Comparison of ENCODE assay signal across 7 cellular contexts in the genomic region with DNA sequence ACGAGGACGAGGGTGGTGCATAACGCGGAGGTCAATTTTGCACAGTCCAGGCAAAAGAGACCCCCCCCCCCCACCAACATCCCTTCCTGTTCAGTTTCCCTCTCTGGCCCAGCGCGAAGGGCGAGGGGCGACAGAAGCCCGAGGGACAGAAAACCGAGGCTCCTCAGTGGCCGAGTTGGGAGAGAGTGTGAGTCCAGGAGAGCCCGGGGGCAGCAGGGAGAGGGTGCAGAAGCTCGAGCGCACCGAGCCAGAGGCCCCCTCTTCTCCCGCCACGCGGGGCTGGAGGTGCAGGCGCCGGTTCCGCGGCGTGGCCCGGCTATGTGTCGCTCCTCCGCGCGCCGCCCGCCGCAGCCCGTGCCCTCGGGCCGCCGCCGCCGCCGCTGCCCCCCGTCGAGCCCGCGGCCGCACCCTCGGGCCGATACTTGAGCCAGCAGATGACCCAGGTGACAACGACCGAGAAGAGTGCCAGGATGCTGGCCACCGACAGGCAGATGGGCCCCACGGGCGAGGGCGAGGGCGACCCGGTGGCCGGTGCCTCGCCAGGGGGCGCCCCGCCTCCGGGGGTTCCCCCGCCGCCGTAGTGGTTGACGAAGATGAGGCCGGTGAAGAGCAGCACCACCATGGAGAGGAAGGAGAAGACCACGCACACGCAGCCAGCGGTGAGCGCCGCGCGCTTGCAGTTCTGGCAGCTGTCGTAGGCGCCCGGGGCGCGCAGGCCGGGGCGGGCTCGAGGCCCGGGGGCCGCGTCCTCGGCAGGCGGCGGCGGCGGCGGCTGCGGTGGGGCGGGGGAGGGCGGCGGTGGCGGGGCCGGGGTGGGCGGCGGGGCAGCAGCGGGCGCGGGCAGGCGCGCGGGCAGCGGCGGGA. TPM values are rescaled to one million over a fixed set of nuclear protein-coding genes. Genes with fewer than 3 reads are reported as not detected.
DNase-seq lines count a peak whose midpoint lies in the region; ATAC-seq and TF ChIP-seq lines count a peak whose summit lies in the region.

No MANE protein-coding gene starts in this region.

- H3K9me3 ChIP-seq in SJCRH30 (replicated peaks) = no peaks in the 10 kb centered on the region
- no peaks in the 10 kb centered on the region for H3K9me3 ChIP-seq in muscle layer of colon (ENCODE audit: low read length)

- H3K27ac Mint-ChIP-seq in effector memory CD8-positive, alpha-beta T cell = no peak overlapping the region

- peaks cover 4 to 6% of the 10 kb centered on the region in 2 donors for H3K4me1 Mint-ChIP-seq in effector memory CD8-positive, alpha-beta T cell (ENCODE audit: low read depth in 2 of 2)

- peaks cover 29 to 62% of the 10 kb centered on the region in 2 donors for H3K27me3 Mint-ChIP-seq in effector memory CD8-positive, alpha-beta T cell

- peaks cover 36% of the 10 kb centered on the region for H3K4me1 ChIP-seq in SJCRH30
- peaks cover 9% of the 10 kb centered on the region for H3K4me1 ChIP-seq in muscle layer of colon (ENCODE audit: insufficient read depth, low read length)

- peak; percentile 49 for TF ChIP-seq CTCF in GM12864 (IDR thresholded peaks at IDR 0.05; ENCODE audit: low read depth, low read length, missing control alignments)

- no peaks in the 10 kb centered on the region for H3K27me3 ChIP-seq in SJCRH30
- H3K27me3 ChIP-seq in muscle layer of colon (ENCODE audit: control insufficient read depth in 1 of 2, insufficient read depth in 2 of 2, low read length in 2 of 2) = peaks cover 0 to 5% of the 10 kb centered on the region in 2 donors

- H3K27ac ChIP-seq in SJCRH30 = peak overlapping the region; percentile 70
- peak overlapping the region; percentile 16 for H3K27ac ChIP-seq in muscle layer of colon (ENCODE audit: low read depth, low read length)

- no peaks in the 10 kb centered on the region for H3K9me3 Mint-ChIP-seq in effector memory CD8-positive, alpha-beta T cell

- DNase-seq in GM12864 (ENCODE audit: low read depth) = peak; percentile 33
- peak; percentile 41 for DNase-seq in HT-29 (ENCODE audit: low spot score)
- DNase-seq in SJCRH30 = peak; percentile 93 to 96
- DNase-seq in effector memory CD8-positive, alpha-beta T cell = no peak
- no peak for DNase-seq in NCI-H187 (lab: John Stamatoyannopoulos, UW)

- H3K36me3 Mint-ChIP-seq in effector memory CD8-positive, alpha-beta T cell (ENCODE audit: insufficient read depth) = peaks cover 3% of the 10 kb centered on the region

- H3K9ac ChIP-seq in muscle layer of colon (ENCODE audit: low read length) = no peak overlapping the region

- peak overlapping the region; percentile 73 to 78 for H3K4me3 Mint-ChIP-seq in effector memory CD8-positive, alpha-beta T cell

- H3K4me3 ChIP-seq in GM12864 (ENCODE audit: low read depth, low read length) = peak overlapping the region; percentile 86
- H3K4me3 ChIP-seq in SJCRH30 = peak overlapping the region; percentile 89
- H3K4me3 ChIP-seq in muscle layer of colon (ENCODE audit: low read depth in 1 of 2, low read length in 2 of 2) = peak overlapping the region; percentile 53 to 80

- peak; percentile 47 for ATAC-seq in GM21447 (IDR thresholded peaks at IDR 0.05; ENCODE audit: unreplicated experiment)
- ATAC-seq in effector memory CD8-positive, alpha-beta T cell (replicated peaks) = peak; percentile 66

- H3K36me3 ChIP-seq in SJCRH30 (no peaks in the 10 kb centered on the region), muscle layer of colon (ENCODE audit: insufficient read depth, low read length) (no peaks in the 10 kb centered on the region)

RNA-seq across cellular contexts. Expression of gene PAX3, which starts 20.1 kb away (rescaled TPM):
- not detected in 2 replicates for total RNA-seq in HT-29 (2014; rRNA removed; shearing (Covaris generic))
- 116 and 117 TPM in 2 replicates for total RNA-seq in SJCRH30 (2014; rRNA removed; shearing (Covaris generic))

Comparison
In these comparisons a context has a peak if more than half of its experiments do, and no peak if none do; other contexts are left out.
1. DNase-seq: peak in GM12864 (single experiment), HT-29 (single experiment) and SJCRH30 (2 of 2); none in effector memory CD8-positive, alpha-beta T cell (0 of 3) and NCI-H187 (0 of 2).
2. RNA of gene PAX3, which starts 20.1 kb away (total RNA-seq): 116 to 117 TPM in SJCRH30; not detected in HT-29; every median in the first group is over 100 times any median in the second.
3. Peak in every context shown above with its lines, with median percentiles within 50 percentile points of each other: H3K4me3 ChIP-seq.